20 cellular contexts compared by ENCODE assay signal in genomic region chr13:111270765-111271164, GRCh38. TPM values are rescaled to one million over a fixed set of nuclear protein-coding genes. Genes with fewer than 3 reads are reported as not detected.
A peak's percentile ranks its signal among the peaks of the same experiment; 100 is the strongest.
DNase-seq lines count a peak whose midpoint lies in the region; ATAC-seq, FAIRE-seq and TF ChIP-seq lines count a peak whose summit lies in the region.
"Had no signal": no experiment of that assay in that cellular context is flagged by ENCODE, and none has a peak within 500 bp of the region (broad histone marks: within the 10 kb centered on the region; RNA-seq: fewer than 3 reads in every experiment).

No MANE protein-coding gene starts in this region.

- H3K9me3 ChIP-seq in GM23248 (ENCODE audit: low read depth) = no peaks in the 10 kb centered on the region
- H3K9me3 ChIP-seq in tibial nerve = no peaks in the 10 kb centered on the region
- H3K9me3 ChIP-seq: BLaER1 treated with 17β-estradiol and CSF1 and Interleukin-3, amounts not matched to agents 10 nM and 100 nM; heart right ventricle had no signal

- H2AFZ ChIP-seq in GM23248 = no peak overlapping the region

- H3K9me2 ChIP-seq in GM23248 (ENCODE audit: insufficient read depth) = no peaks in the 10 kb centered on the region

- H3K4me1 ChIP-seq in GM23248 (ENCODE audit: insufficient read depth) = peaks cover 25% of the 10 kb centered on the region
- peaks cover 0 to 41% (median 12%) of the 10 kb centered on the region in 4 donors for H3K4me1 ChIP-seq in tibial nerve
- H3K4me1 ChIP-seq: BLaER1 treated with 17β-estradiol and CSF1 and Interleukin-3, amounts not matched to agents 10 nM and 100 nM had no signal

- peak; percentile 86 for DNase-seq in GM23248
- DNase-seq in bronchial epithelial cell (ENCODE audit: low read depth) = peak; percentile 28
- DNase-seq in hepatic stellate cell (ENCODE audit: low spot score) = peak; percentile 61
- no peak for DNase-seq in tibial nerve (ENCODE audit: low spot score in 2 of 2)
- DNase-seq in COLO829 (ENCODE audit: low spot score) = no peak
- no peak for DNase-seq in NCI-H1436 treated with DMSO at 0.1 percent for 48 hours (lab: John Stamatoyannopoulos, UW)
- DNase-seq: activated CD4-positive, alpha-beta memory T cell treated with anti-CD3 and anti-CD28 coated beads, Interleukin-2, amount 10 ng/mL, durations not matched to agents 7 days and 5 days; activated T-cell treated with anti-CD3 and anti-CD28 coated beads, Interleukin-2, amount 50 U/mL, for 48 hours; cerebellar nuclear complex; DMS153; heart right ventricle; KBM-7; NCI-H1105; NCI-H774; retina; SW 1271 had no signal

- peak overlapping the region; percentile 62 for H3K27ac ChIP-seq in GM23248
- peak overlapping the region; percentile 46 to 84 (median 70) for H3K27ac ChIP-seq in tibial nerve
- H3K27ac ChIP-seq: BLaER1 treated with 17β-estradiol and CSF1 and Interleukin-3, amounts not matched to agents 10 nM and 100 nM had no signal

- WGBS in GM23248 (ENCODE audit: low coverage in 1 of 2, low lambda C conversion rate in 2 of 2, missing lambda C conversion rate in 2 of 2), 2 experiments = 65 to 69% methylated on average over 9 of the region's 9 CpGs
- WGBS in tibial nerve, 2 donors = 57 to 61% methylated on average over 9 of the region's 9 CpGs

- H3K79me2 ChIP-seq in GM23248 (ENCODE audit: insufficient read depth) = peaks cover 20% of the 10 kb centered on the region

- peak overlapping the region; percentile 60 for H3K9ac ChIP-seq in GM23248
- H3K9ac ChIP-seq: BLaER1 treated with 17β-estradiol and CSF1 and Interleukin-3, amounts not matched to agents 10 nM and 100 nM had no signal

- no peak for TF ChIP-seq POLR2A in tibial nerve (IDR thresholded peaks at IDR 0.05)

- H3K4me2 ChIP-seq in GM23248 (ENCODE audit: unreplicated experiment) = peak overlapping the region; percentile 72
- H3K4me2 ChIP-seq: BLaER1 treated with 17β-estradiol and CSF1 and Interleukin-3, amounts not matched to agents 10 nM and 100 nM had no signal

- H3F3A ChIP-seq in GM23248 (ENCODE audit: insufficient read depth) = peaks cover 10% of the 10 kb centered on the region; the same call in 1 of the 2 replicates

- no peak for TF ChIP-seq EP300 in tibial nerve (IDR thresholded peaks at IDR 0.05)

- FAIRE-seq in bronchial epithelial cell (lab: Jason Lieb, UNC) = no peak
- FAIRE-seq: RCC 7860 had no signal

- peaks cover 10% of the 10 kb centered on the region for H3K36me3 ChIP-seq in GM23248 (ENCODE audit: low read depth)
- H3K36me3 ChIP-seq in bronchial epithelial cell (ENCODE audit: control insufficient read depth, insufficient read depth, low read length) = peaks cover 14% of the 10 kb centered on the region
- peaks cover 0 to 63% (median 4%) of the 10 kb centered on the region in 3 donors for H3K36me3 ChIP-seq in tibial nerve

- in situ Hi-C loops in GM23248 (cut with MboI) = no loop called here

- H3K27me3 ChIP-seq in GM23248 (replicated peaks; ENCODE audit: insufficient read depth) = no peaks in the 10 kb centered on the region
- H3K27me3 ChIP-seq in bronchial epithelial cell (ENCODE audit: control insufficient read depth, insufficient read depth, low read length) = no peaks in the 10 kb centered on the region
- H3K27me3 ChIP-seq in tibial nerve = no peaks in the 10 kb centered on the region
- H3K27me3 ChIP-seq: BLaER1 treated with 17β-estradiol and CSF1 and Interleukin-3, amounts not matched to agents 10 nM and 100 nM; heart right ventricle had no signal

- TF ChIP-seq CTCF in bronchial epithelial cell (IDR thresholded peaks at IDR 0.05; ENCODE audit: insufficient read depth, low read length, severe bottlenecking) (no peak), tibial nerve (IDR thresholded peaks at IDR 0.05) (no peak)

- no peaks in the 10 kb centered on the region for H4K20me1 ChIP-seq in GM23248 (ENCODE audit: insufficient read depth)

- no peak for ATAC-seq in HG02884 (IDR thresholded peaks at IDR 0.05; ENCODE audit: unreplicated experiment)

- peak overlapping the region; percentile 52 for H3K4me3 ChIP-seq in GM23248
- H3K4me3 ChIP-seq in bronchial epithelial cell (ENCODE audit: low read depth, low read length) = no peak overlapping the region
- H3K4me3 ChIP-seq in tibial nerve = no peak overlapping the region
- H3K4me3 ChIP-seq: BLaER1 treated with 17β-estradiol and CSF1 and Interleukin-3, amounts not matched to agents 10 nM and 100 nM; heart right ventricle had no signal

RNA-seq across cellular contexts. Expression of gene TEX29, which starts 49.7 kb away (rescaled TPM):
- not detected in 2 replicates for total RNA-seq in GM23248 (2014; rRNA removed; shearing (Covaris generic))
- 0.75 TPM in 1 of 2 replicates, not detected in the other for polyA plus RNA-seq in GM23248 (2016; fragmentation: Nextera tagmentation; extraction: Ambion mirVana)
- total RNA-seq in bronchial epithelial cell (not detected in 2 replicates), tibial nerve (1 to 10 TPM in 1 of 4 donors, not detected in 3; 2.4 TPM)
- polyA plus RNA-seq: neural cell had no signal

Comparison
In these comparisons a context has a peak if more than half of its experiments do, and no peak if none do; other contexts are left out.
1. DNase-seq: peak in GM23248 (single experiment), bronchial epithelial cell (single experiment) and hepatic stellate cell (single experiment); none in tibial nerve (0 of 2), COLO829 (single experiment) and NCI-H1436 treated with DMSO at 0.1 percent for 48 hours (single experiment).